In the genomic region with DNA sequence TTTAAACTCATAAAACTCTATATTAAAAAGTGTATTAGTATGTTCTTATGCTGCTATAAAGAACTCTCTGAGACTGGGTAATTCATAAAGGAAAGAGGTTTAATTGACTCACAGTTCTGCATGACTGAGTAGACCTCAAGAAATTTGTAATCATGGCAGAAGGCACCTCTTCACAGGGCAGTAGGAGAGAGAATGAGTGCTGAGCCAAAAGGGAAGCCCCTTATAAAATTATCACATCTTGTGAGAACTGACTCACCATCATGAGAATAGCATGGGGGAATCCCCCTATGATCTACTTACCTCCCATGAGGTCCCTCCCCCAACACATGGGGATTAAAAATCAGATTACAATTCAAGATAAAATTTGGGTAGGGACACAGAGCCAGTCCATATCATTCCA, we compare ENCODE assay signal across 31 cellular contexts.
A peak's percentile ranks its signal among the peaks of the same experiment; 100 is the strongest.
DNase-seq lines count a peak whose midpoint lies in the region; ATAC-seq lines count a peak whose summit lies in the region.
"Had no signal": no experiment of that assay in that cellular context is flagged by ENCODE, and none has a peak within 500 bp of the region (broad histone marks: within the 10 kb centered on the region; RNA-seq: fewer than 3 reads in every experiment).

No MANE protein-coding gene starts in this region.

- CTCF ChIA-PET in activated CD4-positive, alpha-beta T cell treated with anti-CD3 and anti-CD28 coated beads for 36 hours (lab: Charles Lee): no interaction called here
- CTCF ChIA-PET in activated CD4-positive, alpha-beta T cell treated with anti-CD3 and anti-CD28 coated beads, Interleukin-2, amount 10 ng/mL, durations not matched to agents 7 days and 5 days (lab: Charles Lee): no interaction called here

- H3K9me3 Mint-ChIP-seq in activated CD4-positive, alpha-beta T cell treated with anti-CD3 and anti-CD28 coated beads for 36 hours (ENCODE audit: low read depth): peaks cover 2% of the 10 kb centered on the region
- H3K9me3 Mint-ChIP-seq in activated CD4-positive, alpha-beta T cell treated with anti-CD3 and anti-CD28 coated beads, Interleukin-2, amount 10 ng/mL, durations not matched to agents 7 days and 5 days: no peaks in the 10 kb centered on the region
- H3K9me3 Mint-ChIP-seq: CD8-positive, alpha-beta T cell had no signal

- in situ Hi-C loops in Caki2 (cut with HindIII; ENCODE audit: low pct_unique_long_range_greater_than_20kb, low sequenced_read_pairs): no loop called here

- H3K36me3 Mint-ChIP-seq in activated CD4-positive, alpha-beta T cell treated with anti-CD3 and anti-CD28 coated beads for 36 hours (ENCODE audit: low read depth): no peaks in the 10 kb centered on the region
- no peaks in the 10 kb centered on the region for H3K36me3 Mint-ChIP-seq in activated CD4-positive, alpha-beta T cell treated with anti-CD3 and anti-CD28 coated beads, Interleukin-2, amount 10 ng/mL, durations not matched to agents 7 days and 5 days (ENCODE audit: low read depth)
- H3K36me3 Mint-ChIP-seq: CD14-positive monocyte; CD4-positive, alpha-beta memory T cell; CD4-positive, CD25-positive, alpha-beta regulatory T cell; CD8-positive, alpha-beta memory T cell; CD8-positive, alpha-beta T cell had no signal

- ATAC-seq in activated CD4-positive, alpha-beta T cell treated with anti-CD3 and anti-CD28 coated beads for 36 hours: peak; percentile 39
- no peak for ATAC-seq in HG02623 (IDR thresholded peaks at IDR 0.05; ENCODE audit: unreplicated experiment)
- ATAC-seq: A549; CD8-positive, alpha-beta T cell had no signal

- no peak overlapping the region for H3K27ac Mint-ChIP-seq in activated CD4-positive, alpha-beta T cell treated with anti-CD3 and anti-CD28 coated beads for 36 hours
- H3K27ac Mint-ChIP-seq in activated CD4-positive, alpha-beta T cell treated with anti-CD3 and anti-CD28 coated beads, Interleukin-2, amount 10 ng/mL, durations not matched to agents 7 days and 5 days: no peak overlapping the region
- H3K27ac Mint-ChIP-seq: B cell; CD14-positive monocyte; CD4-positive, alpha-beta memory T cell; CD4-positive, alpha-beta T cell; CD4-positive, CD25-positive, alpha-beta regulatory T cell; CD8-positive, alpha-beta memory T cell; CD8-positive, alpha-beta T cell had no signal

- DNase-seq in activated CD4-positive, alpha-beta T cell treated with anti-CD3 and anti-CD28 coated beads for 36 hours: no peak
- no peak for DNase-seq in activated CD4-positive, alpha-beta T cell treated with anti-CD3 and anti-CD28 coated beads, Interleukin-2, amount 10 ng/mL, durations not matched to agents 7 days and 5 days
- DNase-seq in Caki2 (ENCODE audit: low read depth) (peak; percentile 0), kidney tubule cell (ENCODE audit: low spot score) (peak; percentile 77), renal cortical epithelial cell (ENCODE audit: low read depth) (peak; percentile 4), NCI-H2171 treated with DMSO at 0.1 percent for 48 hours (lab: John Stamatoyannopoulos, UW) (no peak), NCI-H1092 treated with DMSO at 0.1 percent for 48 hours (lab: John Stamatoyannopoulos, UW) (no peak)
- DNase-seq: 8988T; ACHN; AML-193; BE2C; C1 segment of cervical spinal cord; Caco-2; Calu3; CD4-positive, alpha-beta memory T cell; CD4-positive, alpha-beta T cell; CD4-positive, CD25-positive, alpha-beta regulatory T cell; CD8-positive, alpha-beta memory T cell; CD8-positive, alpha-beta T cell; COR-L47; DMS 273 treated with DMSO at 0.1 percent for 48 hours; DMS153; DMS53; DMS79; DMS79 treated with DMSO at 0.1 percent for 48 hours; DND-41; EL had no signal

- no peak overlapping the region for H3K4me3 Mint-ChIP-seq in activated CD4-positive, alpha-beta T cell treated with anti-CD3 and anti-CD28 coated beads for 36 hours
- H3K4me3 Mint-ChIP-seq in activated CD4-positive, alpha-beta T cell treated with anti-CD3 and anti-CD28 coated beads, Interleukin-2, amount 10 ng/mL, durations not matched to agents 7 days and 5 days: no peak overlapping the region
- H3K4me3 Mint-ChIP-seq: B cell; CD14-positive monocyte; CD4-positive, alpha-beta memory T cell; CD4-positive, alpha-beta T cell; CD4-positive, CD25-positive, alpha-beta regulatory T cell; CD8-positive, alpha-beta memory T cell; CD8-positive, alpha-beta T cell had no signal

- no peaks in the 10 kb centered on the region for H3K4me1 Mint-ChIP-seq in activated CD4-positive, alpha-beta T cell treated with anti-CD3 and anti-CD28 coated beads for 36 hours
- no peaks in the 10 kb centered on the region for H3K4me1 Mint-ChIP-seq in activated CD4-positive, alpha-beta T cell treated with anti-CD3 and anti-CD28 coated beads, Interleukin-2, amount 10 ng/mL, durations not matched to agents 7 days and 5 days
- H3K4me1 Mint-ChIP-seq: B cell; CD14-positive monocyte; CD4-positive, alpha-beta memory T cell; CD4-positive, CD25-positive, alpha-beta regulatory T cell; CD8-positive, alpha-beta memory T cell had no signal

- POLR2A ChIA-PET in activated CD4-positive, alpha-beta T cell treated with anti-CD3 and anti-CD28 coated beads for 36 hours (lab: Charles Lee): no interaction called here
- POLR2A ChIA-PET in activated CD4-positive, alpha-beta T cell treated with anti-CD3 and anti-CD28 coated beads, Interleukin-2, amount 10 ng/mL, durations not matched to agents 7 days and 5 days (lab: Charles Lee): no interaction called here

- H3K27me3 Mint-ChIP-seq in activated CD4-positive, alpha-beta T cell treated with anti-CD3 and anti-CD28 coated beads for 36 hours: no peaks in the 10 kb centered on the region
- no peaks in the 10 kb centered on the region for H3K27me3 Mint-ChIP-seq in activated CD4-positive, alpha-beta T cell treated with anti-CD3 and anti-CD28 coated beads, Interleukin-2, amount 10 ng/mL, durations not matched to agents 7 days and 5 days
- H3K27me3 Mint-ChIP-seq: B cell; CD4-positive, alpha-beta memory T cell; CD4-positive, alpha-beta T cell; CD4-positive, CD25-positive, alpha-beta regulatory T cell; CD8-positive, alpha-beta memory T cell had no signal

- intact Hi-C loops in activated CD4-positive, alpha-beta T cell treated with anti-CD3 and anti-CD28 coated beads for 36 hours (cut with DNase I, micrococcal nuclease): no loop called here

Comparison
In these comparisons a context has a peak if more than half of its experiments do, and no peak if none do; other contexts are left out.
1. DNase-seq: peak in Caki2 (single experiment), kidney tubule cell (single experiment) and renal cortical epithelial cell (single experiment); none in activated CD4-positive, alpha-beta T cell treated with anti-CD3 and anti-CD28 coated beads for 36 hours (single experiment), activated CD4-positive, alpha-beta T cell treated with anti-CD3 and anti-CD28 coated beads, Interleukin-2, amount 10 ng/mL, durations not matched to agents 7 days and 5 days (single experiment), NCI-H2171 treated with DMSO at 0.1 percent for 48 hours (single experiment) and NCI-H1092 treated with DMSO at 0.1 percent for 48 hours (single experiment).